14 cellular contexts compared by ENCODE assay signal in genomic region chr11:17439316-17439782, GRCh38. TPM values are rescaled to one million over a fixed set of nuclear protein-coding genes. Genes with fewer than 3 reads are reported as not detected.
A peak's percentile ranks its signal among the peaks of the same experiment; 100 is the strongest.
DNase-seq lines count a peak whose midpoint lies in the region; ATAC-seq and TF ChIP-seq lines count a peak whose summit lies in the region.
"Had no signal": no experiment of that assay in that cellular context is flagged by ENCODE, and none has a peak within 500 bp of the region (broad histone marks: within the 10 kb centered on the region; RNA-seq: fewer than 3 reads in every experiment).

No MANE protein-coding gene starts in this region.

- H4K20me1 ChIP-seq in DND-41 (ENCODE audit: insufficient read depth, low read length), result no peaks in the 10 kb centered on the region

- H3K27ac ChIP-seq in DND-41 (ENCODE audit: low read length) (peak overlapping the region; percentile 23), RWPE2 (ENCODE audit: poor library complexity, severe bottlenecking) (no peak overlapping the region)
- H3K27ac ChIP-seq: neutrophil, SJSA1 had no signal

- TF ChIP-seq POLR2A in GM18505 (IDR thresholded peaks at IDR 0.05; ENCODE audit: borderline replicate concordance, extremely low read depth, insufficient read depth, insufficient read length), result no peak

- H3K4me1 ChIP-seq in DND-41 (ENCODE audit: insufficient read depth, low read length), result peaks cover 19% of the 10 kb centered on the region
- H3K4me1 ChIP-seq in RWPE2 (ENCODE audit: insufficient read depth, poor library complexity, severe bottlenecking), result no peaks in the 10 kb centered on the region
- H3K4me1 ChIP-seq: SJSA1 had no signal

- ATAC-seq in DND-41 (ENCODE audit: insufficient read depth, low read depth) (peak; percentile 41; the same call in 1 of the 3 replicates), RWPE2 (ENCODE audit: low read depth) (peak; percentile 35; the same call in 2 of the 3 replicates), HG03095 (IDR thresholded peaks at IDR 0.05; ENCODE audit: unreplicated experiment) (no peak), GM18505 (IDR thresholded peaks at IDR 0.05; ENCODE audit: unreplicated experiment) (no peak)
- ATAC-seq in activated CD4-positive, CD25-positive, alpha-beta regulatory T cell treated with anti-CD3 and anti-CD28 coated beads, Interleukin-2, amount 50 U/mL, for 24 hours, result no peak

- no peaks in the 10 kb centered on the region for H3K79me2 ChIP-seq in DND-41 (ENCODE audit: insufficient read depth, low read length)

- DNase-seq in DND-41 (no peak), NCI-H146 treated with DMSO at 0.1 percent for 48 hours (lab: John Stamatoyannopoulos, UW; ENCODE audit: unreplicated experiment) (peak; percentile 96), RWPE2 (ENCODE audit: low spot score) (no peak), mucosa of gallbladder (ENCODE audit: low spot score) (peak; percentile 19), DMS114 treated with DMSO at 0.1 percent for 48 hours (lab: John Stamatoyannopoulos, UW; ENCODE audit: unreplicated experiment) (no peak)
- DNase-seq: activated CD4-positive, alpha-beta T cell treated with anti-CD3 and anti-CD28 coated beads for 48 hours; stimulated activated CD4-positive, alpha-beta T cell treated with anti-CD3 and anti-CD28 coated beads, Interleukin-4, amount 100 ng/mL, for 1 hour had no signal

- H2AFZ ChIP-seq in DND-41 (ENCODE audit: low read depth, low read length), result no peak overlapping the region

- no peaks in the 10 kb centered on the region for H3K36me3 ChIP-seq in DND-41 (ENCODE audit: insufficient read depth, low read length)
- no peaks in the 10 kb centered on the region for H3K36me3 ChIP-seq in RWPE2 (ENCODE audit: low read depth)
- H3K36me3 ChIP-seq: neutrophil, SJSA1 had no signal

- H3K4me3 ChIP-seq in DND-41 (ENCODE audit: low read depth in 1 of 2, low read length in 2 of 2), result no peak overlapping the region
- no peak overlapping the region for H3K4me3 ChIP-seq in RWPE2 (ENCODE audit: severe bottlenecking)
- H3K4me3 ChIP-seq: SJSA1 had no signal

- H3K4me2 ChIP-seq in DND-41 (ENCODE audit: insufficient read depth, low read length), result no peak overlapping the region

- no peak for TF ChIP-seq CTCF in DND-41 (IDR thresholded peaks at IDR 0.05; ENCODE audit: borderline replicate concordance, extremely low read depth, low read length, poor library complexity, severe bottlenecking)
- no peak for TF ChIP-seq CTCF in RWPE2 (IDR thresholded peaks at IDR 0.05; ENCODE audit: poor library complexity, severe bottlenecking)

- H3K27me3 ChIP-seq in DND-41 (ENCODE audit: insufficient read depth, low read length, poor library complexity) (no peaks in the 10 kb centered on the region), RWPE2 (ENCODE audit: insufficient read depth, poor library complexity, severe bottlenecking) (peaks cover 3% of the 10 kb centered on the region)
- H3K27me3 ChIP-seq: neutrophil had no signal

- H3K9me3 ChIP-seq in DND-41 (ENCODE audit: insufficient read depth, low read length, severe bottlenecking), result peaks cover 2% of the 10 kb centered on the region
- no peaks in the 10 kb centered on the region for H3K9me3 ChIP-seq in RWPE2 (ENCODE audit: severe bottlenecking)
- H3K9me3 ChIP-seq: neutrophil, SJSA1 had no signal

- no peak overlapping the region for H3K9ac ChIP-seq in DND-41 (ENCODE audit: low read depth, low read length)

RNA-seq across cellular contexts. Expression of gene ABCC8, which starts 37.3 kb away (rescaled TPM):
- total RNA-seq in mucosa of gallbladder, result 1.3 TPM
- total RNA-seq: astrocyte, epithelial cell of proximal tubule, SJSA1 had no signal

RNA-seq across cellular contexts. Expression of gene KCNJ11, which starts 50.9 kb away (rescaled TPM):
- total RNA-seq in mucosa of gallbladder, result 11.9 TPM
- total RNA-seq: SJSA1 had no signal

Comparison
In these comparisons a context has a peak if more than half of its experiments do, and no peak if none do; other contexts are left out.
1. ATAC-seq: peak in DND-41 (single experiment) and RWPE2 (single experiment); none in HG03095 (single experiment), GM18505 (single experiment) and activated CD4-positive, CD25-positive, alpha-beta regulatory T cell treated with anti-CD3 and anti-CD28 coated beads, Interleukin-2, amount 50 U/mL, for 24 hours (0 of 2).
2. DNase-seq: peak in NCI-H146 treated with DMSO at 0.1 percent for 48 hours (single experiment) and mucosa of gallbladder (single experiment); none in DND-41 (single experiment), RWPE2 (single experiment) and DMS114 treated with DMSO at 0.1 percent for 48 hours (single experiment).